Comparison of ENCODE assay signal across 41 cellular contexts in genomic region chr19:39257227-39257626, GRCh38. TPM values are rescaled to one million over a fixed set of nuclear protein-coding genes. Genes with fewer than 3 reads are reported as not detected.
"Had no signal": no experiment of that assay in that cellular context is flagged by ENCODE, and none has a peak within 500 bp of the region (broad histone marks: within the 10 kb centered on the region; RNA-seq: fewer than 3 reads in every experiment).

No MANE protein-coding gene starts in this region.

- H3K9me3 ChIP-seq: adrenal gland, body of pancreas, breast epithelium had no signal

- FAIRE-seq: astrocyte, TTC549 had no signal

- ATAC-seq: activated CD8-positive, alpha-beta T cell treated with anti-CD3 and anti-CD28 coated beads for 36 hours; activated naive CD4-positive, alpha-beta T cell treated with anti-CD3 and anti-CD28 coated beads, Interleukin-2, amount 50 U/mL, for 72 hours; activated T-cell treated with anti-CD3 and anti-CD28 coated beads, Interleukin-2, amount 50 U/mL, for 4 hours; activated T-cell treated with anti-CD3 and anti-CD28 coated beads, Interleukin-2, amount 50 U/mL, for 72 hours; activated T-helper 17 cell treated with anti-CD3 and anti-CD28 coated beads, Interleukin-2, amount 50 U/mL, for 72 hours; body of pancreas had no signal

- H3K36me3 Mint-ChIP-seq: activated CD4-positive, alpha-beta memory T cell treated with anti-CD3 and anti-CD28 coated beads for 36 hours; activated naive CD4-positive, alpha-beta T cell treated with anti-CD3 and anti-CD28 coated beads, Interleukin-2, amount 50 U/mL, for 72 hours; activated naive CD8-positive, alpha-beta T cell treated with anti-CD3 and anti-CD28 coated beads for 36 hours had no signal

- H3K4me1 ChIP-seq: adrenal gland, body of pancreas, breast epithelium had no signal

- H3K4me1 Mint-ChIP-seq: activated B cell treated with CpG ODN at 0.5 μM for 24 hours; activated naive CD8-positive, alpha-beta T cell treated with anti-CD3 and anti-CD28 coated beads for 36 hours had no signal

- DNase-seq: activated B cell treated with CpG ODN at 0.5 μM for 24 hours; activated CD4-positive, alpha-beta memory T cell treated with anti-CD3 and anti-CD28 coated beads for 36 hours; activated CD4-positive, alpha-beta T cell treated with anti-CD3 and anti-CD28 coated beads for 4 hours; activated CD4-positive, alpha-beta T cell treated with anti-CD3 and anti-CD28 coated beads, Interleukin-2, amount 10 ng/mL, durations not matched to agents 24 days and 14 days; activated CD4-positive, alpha-beta T cell treated with anti-CD3 and anti-CD28 coated beads, Interleukin-2, amount 50 U/mL, for 1 hour; activated CD4-positive, alpha-beta T cell treated with anti-CD3 and anti-CD28 coated beads, Interleukin-2, amount 50 U/mL, for 4 hours; activated CD4-positive, CD25-positive, alpha-beta regulatory T cell treated with anti-CD3 and anti-CD28 coated beads, Interleukin-2, amount 50 U/mL, for 72 hours; activated CD8-positive, alpha-beta memory T cell treated with anti-CD3 and anti-CD28 coated beads, Interleukin-2, amount 50 U/mL, for 4 hours; activated CD8-positive, alpha-beta T cell treated with anti-CD3 and anti-CD28 coated beads for 36 hours; activated effector memory CD4-positive, alpha-beta T cell treated with anti-CD3 and anti-CD28 coated beads, Interleukin-2, amount 50 U/mL, for 16 hours; activated gamma-delta T cell treated with Interleukin-2 at 50 U/mL for 16 hours; activated naive CD4-positive, alpha-beta T cell; activated naive CD4-positive, alpha-beta T cell treated with anti-CD3 and anti-CD28 coated beads for 36 hours; activated naive CD4-positive, alpha-beta T cell treated with anti-CD3 and anti-CD28 coated beads, Interleukin-2, amount 50 U/mL, for 16 hours; activated naive CD8-positive, alpha-beta T cell treated with anti-CD3 and anti-CD28 coated beads for 36 hours; activated T-cell treated with anti-CD3 and anti-CD28 coated beads for 4 hours; activated T-cell treated with anti-CD3 and anti-CD28 coated beads, Interleukin-2, amount 50 U/mL, for 1 hour; activated T-cell treated with anti-CD3 and anti-CD28 coated beads, Interleukin-2, amount 50 U/mL, for 4 hours; activated T-cell treated with anti-CD3 and anti-CD28 coated beads, Interleukin-2, amount 50 U/mL, for 72 hours; adrenal gland; amniotic stem cell; aorta; body of pancreas; brain microvascular endothelial cell; cerebellar nuclear complex; T-helper 1 cell; T-helper 2 cell; T-helper 9 cell had no signal

- H3K36me3 ChIP-seq: adrenal gland, brain microvascular endothelial cell, breast epithelium had no signal

- H3K9me3 Mint-ChIP-seq: activated CD4-positive, alpha-beta memory T cell treated with anti-CD3 and anti-CD28 coated beads for 36 hours; activated CD4-positive, alpha-beta T cell treated with anti-CD3 and anti-CD28 coated beads, Interleukin-2, amount 10 ng/mL, durations not matched to agents 24 days and 14 days; activated CD8-positive, alpha-beta T cell treated with anti-CD3 and anti-CD28 coated beads for 36 hours; activated naive CD4-positive, alpha-beta T cell treated with anti-CD3 and anti-CD28 coated beads for 36 hours; activated naive CD4-positive, alpha-beta T cell treated with anti-CD3 and anti-CD28 coated beads, Interleukin-2, amount 50 U/mL, for 72 hours; activated naive CD8-positive, alpha-beta T cell treated with anti-CD3 and anti-CD28 coated beads for 36 hours; activated T-cell treated with anti-CD3 and anti-CD28 coated beads, Interleukin-2, amount 50 U/mL, for 4 hours; activated T-cell treated with anti-CD3 and anti-CD28 coated beads, Interleukin-2, amount 50 U/mL, for 72 hours; activated T-helper 1 cell treated with anti-CD3 and anti-CD28 coated beads, Interleukin-12 subunit alpha, Interleukin-12 subunit beta, Interleukin-2, Interleukin-4 antibody, amounts not matched to agents 30 ng/mL and 10 ng/mL and 1 ng/mL, durations not matched to agents 14 hours and 24 hours and 36 hours; activated T-helper 17 cell treated with anti-CD3 and anti-CD28 coated beads, Interleukin-2, amount 50 U/mL, for 72 hours; central memory CD8-positive, alpha-beta T cell; T-helper 1 cell treated with Interleukin-12 subunit alpha and Interleukin-12 subunit beta and Interleukin-4 antibody, amounts not matched to agents 30 μg/mL and 1 μg/mL, for 36 hours; T-helper 2 cell treated with Interferon-gamma antibody and Interleukin-4, amounts not matched to agents 5 μg/mL and 100 μg/mL, for 36 hours had no signal

- H3K27ac Mint-ChIP-seq: activated B cell treated with CpG ODN at 0.5 μM for 24 hours; activated CD4-positive, alpha-beta memory T cell treated with anti-CD3 and anti-CD28 coated beads for 36 hours; activated CD4-positive, alpha-beta T cell treated with anti-CD3 and anti-CD28 coated beads, Interleukin-2, amount 10 ng/mL, durations not matched to agents 24 days and 14 days; activated CD8-positive, alpha-beta T cell treated with anti-CD3 and anti-CD28 coated beads for 36 hours; activated naive CD4-positive, alpha-beta T cell treated with anti-CD3 and anti-CD28 coated beads for 36 hours; activated naive CD8-positive, alpha-beta T cell treated with anti-CD3 and anti-CD28 coated beads for 36 hours; activated T-cell treated with anti-CD3 and anti-CD28 coated beads, Interleukin-2, amount 50 U/mL, for 72 hours; activated T-helper 1 cell treated with anti-CD3 and anti-CD28 coated beads, Interleukin-12 subunit alpha, Interleukin-12 subunit beta, Interleukin-2, Interleukin-4 antibody, amounts not matched to agents 30 ng/mL and 10 ng/mL and 1 ng/mL, durations not matched to agents 14 hours and 24 hours and 36 hours; activated T-helper 17 cell treated with anti-CD3 and anti-CD28 coated beads, Interleukin-2, amount 50 U/mL, for 72 hours; T-helper 1 cell treated with Interleukin-12 subunit alpha and Interleukin-12 subunit beta and Interleukin-4 antibody, amounts not matched to agents 30 μg/mL and 1 μg/mL, for 36 hours; T-helper 2 cell treated with Interferon-gamma antibody and Interleukin-4, amounts not matched to agents 5 μg/mL and 100 μg/mL, for 36 hours had no signal

- H3K4me3 ChIP-seq: adrenal gland, body of pancreas, breast epithelium had no signal

- H3K27me3 ChIP-seq: body of pancreas had no signal

- H3K27ac ChIP-seq: adrenal gland, body of pancreas, brain microvascular endothelial cell, breast epithelium, VCaP had no signal

- H3K4me3 Mint-ChIP-seq: activated B cell treated with CpG ODN at 0.5 μM for 24 hours; activated CD4-positive, alpha-beta memory T cell treated with anti-CD3 and anti-CD28 coated beads for 36 hours; activated CD4-positive, alpha-beta T cell treated with anti-CD3 and anti-CD28 coated beads, Interleukin-2, amount 10 ng/mL, durations not matched to agents 24 days and 14 days; activated CD8-positive, alpha-beta T cell treated with anti-CD3 and anti-CD28 coated beads for 36 hours; activated naive CD4-positive, alpha-beta T cell treated with anti-CD3 and anti-CD28 coated beads for 36 hours; activated naive CD8-positive, alpha-beta T cell treated with anti-CD3 and anti-CD28 coated beads for 36 hours; activated T-cell treated with anti-CD3 and anti-CD28 coated beads, Interleukin-2, amount 50 U/mL, for 4 hours; activated T-cell treated with anti-CD3 and anti-CD28 coated beads, Interleukin-2, amount 50 U/mL, for 72 hours; activated T-helper 1 cell treated with anti-CD3 and anti-CD28 coated beads, Interleukin-12 subunit alpha, Interleukin-12 subunit beta, Interleukin-2, Interleukin-4 antibody, amounts not matched to agents 30 ng/mL and 10 ng/mL and 1 ng/mL, durations not matched to agents 14 hours and 24 hours and 36 hours; activated T-helper 17 cell treated with anti-CD3 and anti-CD28 coated beads, Interleukin-2, amount 50 U/mL, for 72 hours; central memory CD8-positive, alpha-beta T cell; T-helper 1 cell treated with Interleukin-12 subunit alpha and Interleukin-12 subunit beta and Interleukin-4 antibody, amounts not matched to agents 30 μg/mL and 1 μg/mL, for 36 hours; T-helper 2 cell treated with Interferon-gamma antibody and Interleukin-4, amounts not matched to agents 5 μg/mL and 100 μg/mL, for 36 hours had no signal

RNA-seq across cellular contexts. Expression of gene IFNL4, which starts 8.6 kb away (rescaled TPM):
- total RNA-seq: activated B cell treated with CpG ODN at 0.5 μM for 24 hours; activated CD4-positive, alpha-beta memory T cell treated with anti-CD3 and anti-CD28 coated beads for 36 hours; activated CD4-positive, alpha-beta T cell treated with anti-CD3 and anti-CD28 coated beads, Interleukin-2, amount 10 ng/mL, durations not matched to agents 24 days and 14 days; activated CD8-positive, alpha-beta T cell treated with anti-CD3 and anti-CD28 coated beads for 36 hours; activated naive CD4-positive, alpha-beta T cell treated with anti-CD3 and anti-CD28 coated beads for 36 hours; activated naive CD4-positive, alpha-beta T cell treated with anti-CD3 and anti-CD28 coated beads, Interleukin-2, amount 50 U/mL, for 72 hours; activated T-cell treated with anti-CD3 and anti-CD28 coated beads, Interleukin-2, amount 50 U/mL, for 4 hours; activated T-cell treated with anti-CD3 and anti-CD28 coated beads, Interleukin-2, amount 50 U/mL, for 72 hours; activated T-helper 1 cell treated with anti-CD3 and anti-CD28 coated beads, Interleukin-12 subunit alpha, Interleukin-12 subunit beta, Interleukin-2, Interleukin-4 antibody, amounts not matched to agents 30 ng/mL and 10 ng/mL and 1 ng/mL, durations not matched to agents 14 hours and 24 hours and 36 hours; activated T-helper 17 cell treated with anti-CD3 and anti-CD28 coated beads, Interleukin-2, amount 50 U/mL, for 72 hours; adrenal gland; aorta; astrocyte; body of pancreas; breast epithelium; cardiac septum; chondrocyte had no signal
- polyA plus RNA-seq: adrenal gland, aorta had no signal

RNA-seq across cellular contexts. Expression of gene IFNL2, which starts 11.0 kb away (rescaled TPM):
- total RNA-seq: activated B cell treated with CpG ODN at 0.5 μM for 24 hours; activated CD4-positive, alpha-beta memory T cell treated with anti-CD3 and anti-CD28 coated beads for 36 hours; activated CD4-positive, alpha-beta T cell treated with anti-CD3 and anti-CD28 coated beads, Interleukin-2, amount 10 ng/mL, durations not matched to agents 24 days and 14 days; activated CD8-positive, alpha-beta memory T cell treated with anti-CD3 and anti-CD28 coated beads for 36 hours; activated CD8-positive, alpha-beta T cell treated with anti-CD3 and anti-CD28 coated beads for 36 hours; activated naive CD8-positive, alpha-beta T cell treated with anti-CD3 and anti-CD28 coated beads for 36 hours; activated T-cell treated with anti-CD3 and anti-CD28 coated beads, Interleukin-2, amount 50 U/mL, for 4 hours; activated T-helper 1 cell treated with anti-CD3 and anti-CD28 coated beads, Interleukin-12 subunit alpha, Interleukin-12 subunit beta, Interleukin-2, Interleukin-4 antibody, amounts not matched to agents 30 ng/mL and 10 ng/mL and 1 ng/mL, durations not matched to agents 14 hours and 24 hours and 36 hours; activated T-helper 17 cell treated with anti-CD3 and anti-CD28 coated beads, Interleukin-2, amount 50 U/mL, for 72 hours; adrenal gland; aorta; astrocyte; body of pancreas; breast epithelium; cardiac septum; chondrocyte had no signal
- polyA plus RNA-seq: adrenal gland, aorta had no signal

RNA-seq across cellular contexts. Expression of gene IFNL3, which starts 12.4 kb away (rescaled TPM):
- total RNA-seq: activated B cell treated with CpG ODN at 0.5 μM for 24 hours; activated CD4-positive, alpha-beta T cell treated with anti-CD3 and anti-CD28 coated beads, Interleukin-2, amount 10 ng/mL, durations not matched to agents 24 days and 14 days; activated CD8-positive, alpha-beta memory T cell treated with anti-CD3 and anti-CD28 coated beads for 36 hours; activated CD8-positive, alpha-beta T cell treated with anti-CD3 and anti-CD28 coated beads for 36 hours; activated naive CD8-positive, alpha-beta T cell treated with anti-CD3 and anti-CD28 coated beads for 36 hours; activated T-cell treated with anti-CD3 and anti-CD28 coated beads, Interleukin-2, amount 50 U/mL, for 4 hours; activated T-helper 1 cell treated with anti-CD3 and anti-CD28 coated beads, Interleukin-12 subunit alpha, Interleukin-12 subunit beta, Interleukin-2, Interleukin-4 antibody, amounts not matched to agents 30 ng/mL and 10 ng/mL and 1 ng/mL, durations not matched to agents 14 hours and 24 hours and 36 hours; activated T-helper 17 cell treated with anti-CD3 and anti-CD28 coated beads, Interleukin-2, amount 50 U/mL, for 72 hours; adrenal gland; aorta; astrocyte; body of pancreas; breast epithelium; cardiac septum; chondrocyte had no signal
- polyA plus RNA-seq: adrenal gland, aorta had no signal

RNA-seq across cellular contexts. Expression of gene IFNL1, which starts 39.0 kb away (rescaled TPM):
- total RNA-seq: activated B cell treated with CpG ODN at 0.5 μM for 24 hours; activated CD4-positive, alpha-beta T cell treated with anti-CD3 and anti-CD28 coated beads, Interleukin-2, amount 10 ng/mL, durations not matched to agents 24 days and 14 days; activated CD8-positive, alpha-beta memory T cell treated with anti-CD3 and anti-CD28 coated beads for 36 hours; activated CD8-positive, alpha-beta T cell treated with anti-CD3 and anti-CD28 coated beads for 36 hours; activated naive CD8-positive, alpha-beta T cell treated with anti-CD3 and anti-CD28 coated beads for 36 hours; activated T-cell treated with anti-CD3 and anti-CD28 coated beads, Interleukin-2, amount 50 U/mL, for 4 hours; adrenal gland; aorta; body of pancreas; breast epithelium; cardiac septum; chondrocyte had no signal
- polyA plus RNA-seq: adrenal gland, aorta had no signal

RNA-seq across cellular contexts. Expression of gene SYCN, which starts 53.2 kb away (rescaled TPM):
- total RNA-seq: activated B cell treated with CpG ODN at 0.5 μM for 24 hours; activated CD4-positive, alpha-beta memory T cell treated with anti-CD3 and anti-CD28 coated beads for 36 hours; activated CD4-positive, alpha-beta T cell treated with anti-CD3 and anti-CD28 coated beads, Interleukin-2, amount 10 ng/mL, durations not matched to agents 24 days and 14 days; activated CD8-positive, alpha-beta memory T cell treated with anti-CD3 and anti-CD28 coated beads for 36 hours; activated CD8-positive, alpha-beta T cell treated with anti-CD3 and anti-CD28 coated beads for 36 hours; activated naive CD4-positive, alpha-beta T cell treated with anti-CD3 and anti-CD28 coated beads for 36 hours; activated naive CD4-positive, alpha-beta T cell treated with anti-CD3 and anti-CD28 coated beads, Interleukin-2, amount 50 U/mL, for 72 hours; activated naive CD8-positive, alpha-beta T cell treated with anti-CD3 and anti-CD28 coated beads for 36 hours; activated T-cell treated with anti-CD3 and anti-CD28 coated beads, Interleukin-2, amount 50 U/mL, for 72 hours; activated T-helper 1 cell treated with anti-CD3 and anti-CD28 coated beads, Interleukin-12 subunit alpha, Interleukin-12 subunit beta, Interleukin-2, Interleukin-4 antibody, amounts not matched to agents 30 ng/mL and 10 ng/mL and 1 ng/mL, durations not matched to agents 14 hours and 24 hours and 36 hours; activated T-helper 17 cell treated with anti-CD3 and anti-CD28 coated beads, Interleukin-2, amount 50 U/mL, for 72 hours; aorta; astrocyte; breast epithelium; cardiac septum; chondrocyte had no signal
- polyA plus RNA-seq: adrenal gland had no signal
